Comparison of ENCODE assay signal across 1 cellular context in the genomic region with DNA sequence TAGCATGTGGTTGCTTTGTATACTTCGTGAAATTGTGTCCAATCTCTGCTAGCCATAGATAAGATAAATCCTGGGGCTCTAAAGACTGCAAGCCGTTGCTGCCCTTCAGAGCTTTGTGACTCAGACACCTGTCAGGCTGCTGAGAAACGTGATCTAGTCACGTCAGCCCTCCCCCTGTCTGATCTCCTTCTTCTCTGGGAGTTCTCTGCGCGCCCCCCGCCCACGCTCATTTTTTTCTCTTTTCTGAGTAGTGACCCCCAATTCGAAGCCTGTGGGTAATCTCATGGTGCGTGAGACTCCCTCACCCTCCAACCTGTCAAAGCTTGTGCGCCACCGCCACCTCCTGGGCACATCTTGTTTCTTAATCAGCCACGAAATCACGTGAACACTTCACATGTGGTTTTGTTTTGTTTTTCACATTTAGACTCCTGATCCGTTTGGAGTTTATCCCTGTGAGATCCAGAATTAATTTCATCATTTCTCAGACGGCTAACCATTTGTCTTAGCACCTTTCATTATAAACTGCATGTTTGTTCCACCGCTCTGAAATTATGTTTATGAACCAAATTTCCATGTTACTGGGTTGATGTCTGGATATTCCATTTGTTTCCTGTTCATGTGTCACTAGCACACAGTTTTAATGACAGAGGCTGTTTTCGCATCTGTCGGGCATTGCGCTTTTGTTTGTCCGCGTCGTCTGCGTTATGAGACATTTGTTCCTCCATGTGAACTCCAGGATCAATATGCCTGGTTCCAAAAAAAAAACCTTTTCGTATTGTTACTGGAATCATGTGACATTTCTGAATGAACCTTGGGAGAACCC.
TF ChIP-seq lines count a peak whose summit lies in the region.

No MANE protein-coding gene starts in this region.

TF ChIP-seq in HEK293, 187 proteins besides CTCF, POLR2A, EP300 and RAD21 (continued from another document):
- 0 out of 2 replicates have a peak, but pooled peaks have one; percentile 38 for TF ChIP-seq ZNF24 (tag by site-specific recombination; IDR thresholded peaks at IDR 0.05)
- peak; percentile 53 for TF ChIP-seq ZFHX2 (tag by site-specific recombination; conservative IDR thresholded peaks at IDR 0.05)
- no peak for TF ChIP-seq ZNF501 (tag by site-specific recombination; IDR thresholded peaks at IDR 0.05)
